9 cellular contexts compared by ENCODE assay signal in genomic region chr10:126247454-126247975, GRCh38.
DNase-seq lines count a peak whose midpoint lies in the region; ATAC-seq and TF ChIP-seq lines count a peak whose summit lies in the region.
"Had no signal": no experiment of that assay in that cellular context is flagged by ENCODE, and none has a peak within 500 bp of the region (broad histone marks: within the 10 kb centered on the region; RNA-seq: fewer than 3 reads in every experiment).

No MANE protein-coding gene starts in this region.

- intact Hi-C loops in left cardiac atrium (cut with DNase I) (no loop called here), esophagus muscularis mucosa (cut with DNase I) (no loop called here)

- no peak overlapping the region for H3K4me3 ChIP-seq in skeletal muscle tissue (ENCODE audit: low read length in 3 of 3)
- no peak overlapping the region for H3K4me3 ChIP-seq in esophagus muscularis mucosa

- H3K4me1 ChIP-seq in skeletal muscle tissue (ENCODE audit: control insufficient read depth in 3 of 3, insufficient read depth in 3 of 3, low read length in 3 of 3) = peaks cover 0 to 5% (median 0%) of the 10 kb centered on the region in 3 donors
- H3K4me1 ChIP-seq in esophagus muscularis mucosa = no peaks in the 10 kb centered on the region

- H3K27me3 ChIP-seq in skeletal muscle tissue (ENCODE audit: control insufficient read depth in 3 of 3, insufficient read depth in 3 of 3, low read length in 3 of 3) = no peaks in the 10 kb centered on the region
- H3K27me3 ChIP-seq in esophagus muscularis mucosa = no peaks in the 10 kb centered on the region

- WGBS in esophagus muscularis mucosa = 45% methylated on average over 11 of the region's 11 CpGs

- ATAC-seq in left cardiac atrium = peak; percentile 70 to 78

- no peaks in the 10 kb centered on the region for H3K36me3 ChIP-seq in skeletal muscle tissue (ENCODE audit: control insufficient read depth in 3 of 3, insufficient read depth in 3 of 3, low read length in 3 of 3)
- H3K36me3 ChIP-seq in esophagus muscularis mucosa = no peaks in the 10 kb centered on the region

- H3K9me3 ChIP-seq in skeletal muscle tissue (ENCODE audit: control insufficient read depth in 3 of 3, low read length in 3 of 3) (peaks cover 0 to 8% (median 0%) of the 10 kb centered on the region in 3 donors), esophagus muscularis mucosa (no peaks in the 10 kb centered on the region)

- no peak overlapping the region for H3K9ac ChIP-seq in skeletal muscle tissue (ENCODE audit: low read depth in 1 of 3, low read length in 3 of 3)

- no peak for TF ChIP-seq EP300 in esophagus muscularis mucosa (IDR thresholded peaks at IDR 0.05)

- DNase-seq in GM04504 (ENCODE audit: low read depth) = peak; percentile 99
- DNase-seq in amniotic epithelial cell (ENCODE audit: low read depth) = peak; percentile 95
- DNase-seq in left cardiac atrium = peak; percentile 85
- no peak for DNase-seq in esophagus muscularis mucosa (ENCODE audit: extremely low spot score)
- DNase-seq in inferior parietal cortex (ENCODE audit: extremely low spot score) = no peak
- DNase-seq in activated T-cell treated with anti-CD3 and anti-CD28 coated beads, Interleukin-2, amount 50 U/mL, for 1 hour = no peak
- DNase-seq in stimulated activated CD4-positive, alpha-beta T cell treated with anti-CD3 and anti-CD28 coated beads, Interleukin-4, amount 100 ng/mL, for 24 hours = no peak
- DNase-seq: activated naive CD4-positive, alpha-beta T cell had no signal

- H3K27ac ChIP-seq in skeletal muscle tissue (ENCODE audit: low read depth, low read length) = peak overlapping the region; percentile 42
- no peak overlapping the region for H3K27ac ChIP-seq in esophagus muscularis mucosa (replicated peaks in 1 of 4)

- no peak for TF ChIP-seq CTCF in esophagus muscularis mucosa (IDR thresholded peaks at IDR 0.05)

- TF ChIP-seq POLR2A in esophagus muscularis mucosa (IDR thresholded peaks at IDR 0.05; ENCODE audit: low read depth) = no peak

Comparison
In these comparisons a context has a peak if more than half of its experiments do, and no peak if none do; other contexts are left out.
1. DNase-seq: peak in GM04504 (single experiment), amniotic epithelial cell (single experiment) and left cardiac atrium (single experiment); none in esophagus muscularis mucosa (single experiment), inferior parietal cortex (single experiment), activated T-cell treated with anti-CD3 and anti-CD28 coated beads, Interleukin-2, amount 50 U/mL, for 1 hour (single experiment) and stimulated activated CD4-positive, alpha-beta T cell treated with anti-CD3 and anti-CD28 coated beads, Interleukin-4, amount 100 ng/mL, for 24 hours (single experiment).